ENCODE assay signal across 14 cellular contexts in genomic region chr6:1182722-1183521, GRCh38.
"Had no signal": no experiment of that assay in that cellular context is flagged by ENCODE, and none has a peak within 500 bp of the region (broad histone marks: within the 10 kb centered on the region; RNA-seq: fewer than 3 reads in every experiment).

No MANE protein-coding gene starts in this region.

- H3K4me1 ChIP-seq: parathyroid adenoma, transverse colon had no signal

- H3K27ac Mint-ChIP-seq: activated T-helper 2 cell treated with anti-CD3 and anti-CD28 coated beads, Interferon-gamma antibody, Interleukin-2, Interleukin-4, amounts not matched to agents 10 μg/mL and 5 μg/mL and 100 μg/mL, durations not matched to agents 14 hours and 24 hours and 36 hours; naive B cell; stimulated activated naive B cell treated with anti-CD40 and anti-IgM and Interleukin-4, amounts not matched to agents 10 μg/mL and 1 μg/mL and 100 μg/mL, for 72 hours; T-cell had no signal

- H3K4me3 Mint-ChIP-seq: naive B cell; stimulated activated naive B cell treated with anti-CD40 and anti-IgM and Interleukin-4, amounts not matched to agents 10 μg/mL and 1 μg/mL and 100 μg/mL, for 72 hours; T-cell had no signal

- H3K9me3 Mint-ChIP-seq: activated T-helper 2 cell treated with anti-CD3 and anti-CD28 coated beads, Interferon-gamma antibody, Interleukin-2, Interleukin-4, amounts not matched to agents 10 μg/mL and 5 μg/mL and 100 μg/mL, durations not matched to agents 14 hours and 24 hours and 36 hours; naive B cell; stimulated activated naive B cell treated with anti-CD40 and anti-IgM and Interleukin-4, amounts not matched to agents 10 μg/mL and 1 μg/mL and 100 μg/mL, for 72 hours; T-cell had no signal

- DNase-seq: activated CD4-positive, alpha-beta T cell treated with anti-CD3 and anti-CD28 coated beads for 1 hour; activated CD4-positive, alpha-beta T cell treated with anti-CD3 and anti-CD28 coated beads, Interleukin-2, amount 50 U/mL, for 48 hours; activated naive CD4-positive, alpha-beta T cell treated with anti-CD3 and anti-CD28 coated beads, Interleukin-2, amount 50 U/mL, for 16 hours; foreskin fibroblast; naive B cell; SK-N-SH; stimulated activated CD4-positive, alpha-beta T cell treated with anti-CD3 and anti-CD28 coated beads, Interleukin-4, amount 100 ng/mL, for 1 hour; stimulated activated naive B cell treated with anti-CD40 and anti-IgM and Interleukin-4, amounts not matched to agents 10 μg/mL and 1 μg/mL and 100 μg/mL, for 72 hours; substantia nigra; T-cell; transverse colon had no signal

- H3K27ac ChIP-seq: cardiac muscle cell, parathyroid adenoma, transverse colon had no signal

- ATAC-seq: stimulated activated naive B cell treated with anti-CD40 and anti-IgM and Interleukin-4, amounts not matched to agents 10 μg/mL and 1 μg/mL and 100 μg/mL, for 72 hours; T-cell had no signal

- H3K36me3 Mint-ChIP-seq: naive B cell; stimulated activated naive B cell treated with anti-CD40 and anti-IgM and Interleukin-4, amounts not matched to agents 10 μg/mL and 1 μg/mL and 100 μg/mL, for 72 hours; T-cell had no signal

- H3K4me1 Mint-ChIP-seq: naive B cell; stimulated activated naive B cell treated with anti-CD40 and anti-IgM and Interleukin-4, amounts not matched to agents 10 μg/mL and 1 μg/mL and 100 μg/mL, for 72 hours; T-cell had no signal
